Comparison of ENCODE assay signal across 8 cellular contexts in the genomic region with DNA sequence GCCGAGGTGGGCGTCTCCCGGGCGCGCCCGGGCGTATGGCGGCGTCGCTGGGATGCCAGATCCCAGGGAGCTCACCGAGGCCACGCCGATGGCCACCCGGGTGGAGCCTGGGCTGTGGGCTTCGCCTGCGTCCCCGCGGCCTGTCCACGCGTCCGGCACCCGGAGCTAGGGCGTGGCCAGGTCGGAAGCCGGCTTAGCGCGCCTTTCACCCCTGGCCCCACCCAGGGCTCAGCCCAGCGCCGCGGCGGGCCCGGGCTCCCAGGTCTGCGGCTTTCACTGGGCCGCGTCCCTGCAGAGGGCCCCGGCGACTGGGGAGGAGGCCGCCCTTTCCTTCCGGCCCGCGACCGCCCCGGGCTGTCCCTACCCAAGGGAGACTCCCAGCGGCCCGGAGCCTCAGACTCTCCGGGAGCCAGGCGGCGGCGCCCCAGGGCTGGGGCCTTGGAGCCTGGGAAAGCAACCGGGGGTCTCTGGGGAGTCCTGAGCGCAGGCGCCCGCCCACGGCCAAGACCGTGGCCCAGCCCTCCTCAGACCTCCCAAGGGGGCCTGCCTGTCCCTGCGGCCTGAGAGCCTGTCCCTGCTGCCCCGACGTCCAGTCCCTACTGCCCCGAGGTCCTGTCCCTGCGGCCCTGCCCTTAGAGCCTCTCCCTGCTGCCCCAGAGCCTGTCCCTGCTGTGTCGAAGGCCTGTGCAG. TPM values are rescaled to one million over a fixed set of nuclear protein-coding genes. Genes with fewer than 3 reads are reported as not detected.
DNase-seq lines count a peak whose midpoint lies in the region; ATAC-seq and TF ChIP-seq lines count a peak whose summit lies in the region.

No MANE protein-coding gene starts in this region.

- H3K27me3 Mint-ChIP-seq in mesothelial cell of epicardium (ENCODE audit: low read depth): peaks cover 22% of the 10 kb centered on the region

- H3K27ac Mint-ChIP-seq in mesothelial cell of epicardium: no peak overlapping the region

- TF ChIP-seq CTCF in fibroblast of the aortic adventitia (IDR thresholded peaks at IDR 0.05; ENCODE audit: insufficient read depth, low read length) (no peak), mesothelial cell of epicardium (IDR thresholded peaks at IDR 0.05; ENCODE audit: unreplicated experiment) (no peak)

- DNase-seq in DMS53 (lab: John Stamatoyannopoulos, UW): peak; percentile 43
- DNase-seq in DMS53 treated with DMSO at 0.1 percent for 48 hours (lab: John Stamatoyannopoulos, UW; ENCODE audit: unreplicated experiment): no peak
- peak; percentile 24 to 39 for DNase-seq in NCI-H1930 (lab: John Stamatoyannopoulos, UW)
- DNase-seq in fibroblast of the aortic adventitia (ENCODE audit: low read depth): no peak
- DNase-seq in stimulated activated naive CD8-positive, alpha-beta T cell treated with anti-CD3 and anti-CD28 coated beads, Interleukin-15, Interleukin-2, amounts not matched to agents 100 U/mL and 50 U/mL, for 24 hours: peak; percentile 60
- no peak for DNase-seq in mesothelial cell of epicardium (ENCODE audit: low spot score in 2 of 2, unreplicated experiment in 2 of 2)
- DNase-seq in NCI-H1694 (lab: John Stamatoyannopoulos, UW): no peak
- no peak for DNase-seq in stimulated activated CD4-positive, alpha-beta T cell treated with anti-CD3 and anti-CD28 coated beads, Interleukin-12 subunit alpha, Interleukin-12 subunit beta, amount 100 ng/mL, for 4 hours

- H3K9me3 Mint-ChIP-seq in mesothelial cell of epicardium: peaks cover 5% of the 10 kb centered on the region

- peak overlapping the region; percentile 9 for H3K4me3 ChIP-seq in fibroblast of the aortic adventitia (ENCODE audit: low read depth, low read length)

- peaks cover 2% of the 10 kb centered on the region for H3K4me1 Mint-ChIP-seq in mesothelial cell of epicardium

- H3K4me3 Mint-ChIP-seq in mesothelial cell of epicardium: no peak overlapping the region

- ATAC-seq in stimulated activated naive CD8-positive, alpha-beta T cell treated with anti-CD3 and anti-CD28 coated beads, Interleukin-15, Interleukin-2, amounts not matched to agents 100 U/mL and 50 U/mL, for 24 hours: peak; percentile 68

- no peaks in the 10 kb centered on the region for H3K36me3 Mint-ChIP-seq in mesothelial cell of epicardium

RNA-seq across cellular contexts. Expression of a gene that starts 36.3 kb away (rescaled TPM):
- total RNA-seq in fibroblast of the aortic adventitia (ENCODE audit: low replicate concordance) (26.5 and 38.1 TPM in 2 replicates), mesothelial cell of epicardium (269 to 275 TPM (median 270 TPM) in 3 replicates)

Comparison
In these comparisons a context has a peak if more than half of its experiments do, and no peak if none do; other contexts are left out.
1. DNase-seq: peak in DMS53 (single experiment), NCI-H1930 (2 of 2) and stimulated activated naive CD8-positive, alpha-beta T cell treated with anti-CD3 and anti-CD28 coated beads, Interleukin-15, Interleukin-2, amounts not matched to agents 100 U/mL and 50 U/mL, for 24 hours (single experiment); none in DMS53 treated with DMSO at 0.1 percent for 48 hours (single experiment), fibroblast of the aortic adventitia (single experiment), mesothelial cell of epicardium (0 of 2), NCI-H1694 (single experiment) and stimulated activated CD4-positive, alpha-beta T cell treated with anti-CD3 and anti-CD28 coated beads, Interleukin-12 subunit alpha, Interleukin-12 subunit beta, amount 100 ng/mL, for 4 hours (single experiment).